Comparison of ENCODE assay signal across 8 cellular contexts in genomic region chr6:44234101-44235090, GRCh38. TPM values are rescaled to one million over a fixed set of nuclear protein-coding genes. Genes with fewer than 3 reads are reported as not detected.
A peak's percentile ranks its signal among the peaks of the same experiment; 100 is the strongest.
DNase-seq lines count a peak whose midpoint lies in the region; ATAC-seq and TF ChIP-seq lines count a peak whose summit lies in the region.

No MANE protein-coding gene starts in this region.

- TF ChIP-seq CTCF in colonic mucosa (IDR thresholded peaks at IDR 0.05): peak; percentile 56
- TF ChIP-seq CTCF in left lung (IDR thresholded peaks at IDR 0.05): peak; percentile 40 to 52
- TF ChIP-seq CTCF in tibial artery (IDR thresholded peaks at IDR 0.05): peak; percentile 81 to 83

- peaks cover 31% of the 10 kb centered on the region for H3K36me3 Mint-ChIP-seq in activated CD4-positive, alpha-beta T cell treated with anti-CD3 and anti-CD28 coated beads for 36 hours (ENCODE audit: low read depth)

- POLR2A ChIA-PET in activated CD4-positive, alpha-beta T cell treated with anti-CD3 and anti-CD28 coated beads for 36 hours (lab: Charles Lee): interaction anchor here (2.8 kb wide), 1 partner anchor 13 kb away, joined by 8 read pairs; the partner anchor contains the start of gene HSP90AB1

- H3K27ac Mint-ChIP-seq in activated CD4-positive, alpha-beta T cell treated with anti-CD3 and anti-CD28 coated beads for 36 hours: no peak overlapping the region

- H3K27ac ChIP-seq in colonic mucosa (no peak overlapping the region), left lung (peak overlapping the region; percentile 54 to 63), tibial artery (peak overlapping the region; percentile 84 to 94)

- CTCF ChIA-PET in activated CD4-positive, alpha-beta T cell treated with anti-CD3 and anti-CD28 coated beads for 36 hours (lab: Charles Lee): interaction anchor here (0.9 to 2.8 kb wide), 8 partner anchors 10 to 62 kb away, joined by 3 to 16 read pairs (median 4); partner anchors contain the start of gene HSP90AB1

- no peak overlapping the region for H3K4me3 ChIP-seq in colonic mucosa
- no peak overlapping the region for H3K4me3 ChIP-seq in left lung
- no peak overlapping the region for H3K4me3 ChIP-seq in tibial artery

- H3K36me3 ChIP-seq in colonic mucosa (no peaks in the 10 kb centered on the region), left lung (peaks cover 0 to 26% of the 10 kb centered on the region in 2 donors), tibial artery (peaks cover 38 to 42% (median 39%) of the 10 kb centered on the region in 3 donors)

- H3K4me1 Mint-ChIP-seq in activated CD4-positive, alpha-beta T cell treated with anti-CD3 and anti-CD28 coated beads for 36 hours: peaks cover 26% of the 10 kb centered on the region

- no peak for ATAC-seq in activated CD4-positive, alpha-beta T cell treated with anti-CD3 and anti-CD28 coated beads for 36 hours
- ATAC-seq in left lung: peak; percentile 63
- ATAC-seq in HG03521 (IDR thresholded peaks at IDR 0.05; ENCODE audit: unreplicated experiment): no peak

- peak overlapping the region in 1 of 2 donors; percentile 44 for H3K9ac ChIP-seq in colonic mucosa (ENCODE audit: low read depth in 2 of 2, low read length in 2 of 2)

- no peaks in the 10 kb centered on the region for H3K9me3 ChIP-seq in colonic mucosa
- H3K9me3 ChIP-seq in left lung: no peaks in the 10 kb centered on the region
- no peaks in the 10 kb centered on the region for H3K9me3 ChIP-seq in tibial artery

- H3K27me3 Mint-ChIP-seq in activated CD4-positive, alpha-beta T cell treated with anti-CD3 and anti-CD28 coated beads for 36 hours: no peaks in the 10 kb centered on the region

- no peak overlapping the region for H3K4me3 Mint-ChIP-seq in activated CD4-positive, alpha-beta T cell treated with anti-CD3 and anti-CD28 coated beads for 36 hours

- peak; percentile 38 for DNase-seq in activated CD4-positive, alpha-beta T cell treated with anti-CD3 and anti-CD28 coated beads for 36 hours
- DNase-seq in activated CD4-positive, alpha-beta T cell treated with anti-CD3 and anti-CD28 coated beads, Interleukin-2, amount 50 U/mL, for 4 hours: no peak
- peak; percentile 24 for DNase-seq in NCI-H82 treated with DMSO at 0.1 percent for 48 hours (lab: John Stamatoyannopoulos, UW; ENCODE audit: unreplicated experiment)
- DNase-seq in colonic mucosa: peak; percentile 61
- DNase-seq in left lung: peak in 1 of 2 donors; percentile 77
- peak; percentile 86 to 94 for DNase-seq in tibial artery
- no peak for DNase-seq in NOMO-1 treated with DMSO at 0.1 percent for 48 hours (lab: John Stamatoyannopoulos, UW; ENCODE audit: unreplicated experiment)

- H3K27me3 ChIP-seq in colonic mucosa (no peaks in the 10 kb centered on the region), left lung (no peaks in the 10 kb centered on the region), tibial artery (no peaks in the 10 kb centered on the region)

- no peaks in the 10 kb centered on the region for H3K9me3 Mint-ChIP-seq in activated CD4-positive, alpha-beta T cell treated with anti-CD3 and anti-CD28 coated beads for 36 hours (ENCODE audit: low read depth)

- H3K4me1 ChIP-seq in colonic mucosa: no peaks in the 10 kb centered on the region
- H3K4me1 ChIP-seq in left lung: peaks cover 10 to 52% of the 10 kb centered on the region in 2 donors
- H3K4me1 ChIP-seq in tibial artery: peaks cover 0 to 65% (median 51%) of the 10 kb centered on the region in 4 donors

- intact Hi-C loops in activated CD4-positive, alpha-beta T cell treated with anti-CD3 and anti-CD28 coated beads for 36 hours (cut with DNase I, micrococcal nuclease): loop anchor here in 1 of 2 experiments (1.0 to 5.0 kb wide), 2 partner anchors 62 to 137 kb away; no protein-coding TSS in a partner anchor
- intact Hi-C loops in colonic mucosa (cut with DNase I) (loop anchor here (5.0 kb wide), 1 partner anchor 137 kb away; no protein-coding TSS in a partner anchor), left lung (cut with DNase I) (loop anchor here in 1 of 2 donors (5.0 kb wide), 1 partner anchor 62 kb away; no protein-coding TSS in a partner anchor), tibial artery (cut with DNase I; ENCODE audit: low total_unique reads) (loop anchor here (5.0 kb wide), 1 partner anchor 62 kb away; no protein-coding TSS in a partner anchor)

RNA-seq across cellular contexts. Expression of gene SLC29A1, which starts 11.0 kb away (rescaled TPM):
- total RNA-seq in activated CD4-positive, alpha-beta T cell treated with anti-CD3 and anti-CD28 coated beads for 36 hours: 10 to 100 TPM; 59.8 to 98.3 TPM
- total RNA-seq in colonic mucosa: 10 to 100 TPM; 17.0 to 19.1 TPM
- total RNA-seq in left lung: 10 to 100 TPM; 46.8 to 48.2 TPM

RNA-seq across cellular contexts. Expression of gene HSP90AB1, which starts 12.5 kb away (rescaled TPM):
- 1,000 to 10,000 TPM; 2,120 to 2,263 TPM for total RNA-seq in activated CD4-positive, alpha-beta T cell treated with anti-CD3 and anti-CD28 coated beads for 36 hours
- 1,000 to 10,000 TPM in 1 of 2 donors, 100 to 1,000 TPM in 1; 409 to 1,163 TPM for total RNA-seq in colonic mucosa
- total RNA-seq in left lung: 100 to 1,000 TPM; 726 to 810 TPM

RNA-seq across cellular contexts. Expression of gene MYMX, which starts 17.7 kb away (rescaled TPM):
- not detected for total RNA-seq in activated CD4-positive, alpha-beta T cell treated with anti-CD3 and anti-CD28 coated beads for 36 hours
- total RNA-seq in colonic mucosa: not detected
- total RNA-seq in left lung: under 1 TPM in 1 of 2 donors, not detected in 1; 0.34 TPM

RNA-seq across cellular contexts. Expression of gene SLC35B2, which starts 22.9 kb away (rescaled TPM):
- total RNA-seq in activated CD4-positive, alpha-beta T cell treated with anti-CD3 and anti-CD28 coated beads for 36 hours: 10 to 100 TPM; 14.1 TPM
- total RNA-seq in colonic mucosa: 10 to 100 TPM; 42.7 to 52.2 TPM
- total RNA-seq in left lung: 10 to 100 TPM; 43.7 to 50.0 TPM

RNA-seq across cellular contexts. Expression of gene NFKBIE, which starts 31.0 kb away (rescaled TPM):
- 10 to 100 TPM; 17.2 to 19.9 TPM for total RNA-seq in activated CD4-positive, alpha-beta T cell treated with anti-CD3 and anti-CD28 coated beads for 36 hours
- total RNA-seq in colonic mucosa (10 to 100 TPM; 11.9 to 18.8 TPM), left lung (10 to 100 TPM; 12.1 to 19.3 TPM)

Comparison
In these comparisons a context has a peak if more than half of its experiments do, and no peak if none do; other contexts are left out.
1. DNase-seq: peak in activated CD4-positive, alpha-beta T cell treated with anti-CD3 and anti-CD28 coated beads for 36 hours (single experiment), NCI-H82 treated with DMSO at 0.1 percent for 48 hours (single experiment), colonic mucosa (single experiment) and tibial artery (2 of 2); none in activated CD4-positive, alpha-beta T cell treated with anti-CD3 and anti-CD28 coated beads, Interleukin-2, amount 50 U/mL, for 4 hours (0 of 2) and NOMO-1 treated with DMSO at 0.1 percent for 48 hours (single experiment).
2. Peak in every context shown above with its lines, with median percentiles within 50 percentile points of each other: CTCF ChIP-seq.